ENCODE assay signal across 6 cellular contexts in genomic region chr18:47399475-47399874, GRCh38.
"Had no signal": no experiment of that assay in that cellular context is flagged by ENCODE, and none has a peak within 500 bp of the region (broad histone marks: within the 10 kb centered on the region; RNA-seq: fewer than 3 reads in every experiment).

No MANE protein-coding gene starts in this region.

- FAIRE-seq: HepG2, HTR-8/SVneo, K562 had no signal

- DNase-seq: IMR-90, KBM-7 had no signal

- ATAC-seq: HepG2, K562 had no signal

- H3K27ac ChIP-seq: HL-60 had no signal

- H3K4me3 ChIP-seq: K562 had no signal
